In the genomic region with DNA sequence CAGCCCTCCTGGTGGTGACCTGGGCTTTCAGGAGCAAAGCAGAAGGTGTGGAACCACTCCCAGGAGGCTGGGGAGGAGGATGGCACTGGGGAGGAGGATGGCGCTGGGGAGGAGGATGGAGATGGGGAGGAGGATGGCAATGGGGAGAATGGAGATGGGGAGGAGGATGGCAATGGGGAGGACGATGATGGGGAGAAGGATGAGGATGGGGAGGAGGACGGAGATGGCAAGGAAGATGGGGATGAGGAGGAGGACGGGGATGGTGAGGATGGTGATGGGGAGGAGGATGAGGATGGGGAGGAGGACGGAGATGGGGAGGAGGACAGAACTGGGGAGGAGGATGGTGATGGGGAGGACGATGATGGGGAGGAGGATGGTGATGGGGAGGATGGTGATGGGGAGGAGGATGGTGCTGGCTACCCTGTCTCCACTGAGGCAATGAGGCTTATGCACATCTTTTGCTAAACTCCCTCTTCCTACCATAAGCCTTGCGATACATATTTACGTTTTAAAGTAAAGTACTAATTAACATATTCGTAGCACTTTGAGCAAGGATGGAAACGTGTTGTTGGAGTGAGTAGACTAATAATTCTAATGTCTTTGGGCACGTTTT, we compare ENCODE assay signal across 1 cellular context.
TF ChIP-seq lines count a peak whose summit lies in the region.

No MANE protein-coding gene starts in this region.

TF ChIP-seq in HepG2, 621 proteins besides CTCF, POLR2A, EP300 and RAD21:
- TF ChIP-seq DRAP1 (CRISPR knock-in tag; IDR thresholded peaks at IDR 0.05) (no peak), HNRNPK (IDR thresholded peaks at IDR 0.05; ENCODE audit: low read depth, low read length, poor library complexity, severe bottlenecking) (peak; percentile 59), ZNF263 (CRISPR knock-in tag; IDR thresholded peaks at IDR 0.05) (peak; percentile 68; the same call in 1 of the 2 replicates)
